ENCODE assay signal across 8 cellular contexts in genomic region chr9:19471737-19472648, GRCh38.
DNase-seq lines count a peak whose midpoint lies in the region; ATAC-seq and TF ChIP-seq lines count a peak whose summit lies in the region.

No MANE protein-coding gene starts in this region.

- H3K4me1 ChIP-seq in SJCRH30 (peaks cover 18% of the 10 kb centered on the region), adipocyte (ENCODE audit: control insufficient read depth, insufficient read depth, low read length) (peaks cover 13% of the 10 kb centered on the region), heart right ventricle (peaks cover 0 to 17% (median 11%) of the 10 kb centered on the region in 9 donors), psoas muscle (no peaks in the 10 kb centered on the region)

- no peak overlapping the region for H3K27ac ChIP-seq in SJCRH30
- H3K27ac ChIP-seq in heart right ventricle = peak overlapping the region in 3 of 10 donors; percentile 6 to 16 (median 12)
- H3K27ac ChIP-seq in psoas muscle = no peak overlapping the region

- peak; percentile 70 to 89 (median 74) for TF ChIP-seq CTCF in heart right ventricle (IDR thresholded peaks at IDR 0.05)
- TF ChIP-seq CTCF in psoas muscle (IDR thresholded peaks at IDR 0.05) = peak; percentile 67

- intact Hi-C loops in heart right ventricle (cut with DNase I) = loop anchor here in 4 of 10 donors (2.0 to 10.0 kb wide), 5 partner anchors 450 to 1145 kb away; no protein-coding TSS in a partner anchor
- intact Hi-C loops in psoas muscle (cut with DNase I) = no loop called here

- H3K36me3 ChIP-seq in SJCRH30 (no peaks in the 10 kb centered on the region), adipocyte (ENCODE audit: control insufficient read depth, insufficient read depth, low read length, severe bottlenecking) (no peaks in the 10 kb centered on the region), heart right ventricle (no peaks in the 10 kb centered on the region), psoas muscle (ENCODE audit: insufficient read depth in 1 of 2, low read depth in 1 of 2) (no peaks in the 10 kb centered on the region)

- H3K4me3 ChIP-seq in SJCRH30 (no peak overlapping the region), adipocyte (ENCODE audit: low read length) (no peak overlapping the region), heart right ventricle (peak overlapping the region in 6 of 10 donors; percentile 6 to 30 (median 26)), psoas muscle (peak overlapping the region; percentile 35)

- WGBS in heart right ventricle, 2 donors = 10 to 13% methylated on average over 18 of the region's 18 CpGs
- 7 to 12% (median 8%) methylated on average over 18 of the region's 18 CpGs for WGBS in psoas muscle, 3 donors

- H3K9me3 ChIP-seq in SJCRH30 (replicated peaks) (no peaks in the 10 kb centered on the region), adipocyte (ENCODE audit: control insufficient read depth, low read length) (no peaks in the 10 kb centered on the region), heart right ventricle (no peaks in the 10 kb centered on the region), psoas muscle (no peaks in the 10 kb centered on the region)

- DNase-seq in EH (ENCODE audit: low read depth) (peak; percentile 59), HuH-7.5 (ENCODE audit: low spot score) (peak; percentile 51), SJCRH30 (peak; percentile 57 to 78), adipocyte (ENCODE audit: low read depth) (peak; percentile 69), heart right ventricle (peak; percentile 54 to 57), psoas muscle (peak; percentile 55 to 65), cortex of kidney (lab: John Stamatoyannopoulos, UW) (no peak)

- ATAC-seq in GM21529 (IDR thresholded peaks at IDR 0.05; ENCODE audit: unreplicated experiment) (peak; percentile 85), heart right ventricle (peak; percentile 49 to 82 (median 68)), psoas muscle (peak; percentile 67 to 86 (median 78))

- H3K27me3 ChIP-seq in SJCRH30 (no peaks in the 10 kb centered on the region), adipocyte (replicated peaks; ENCODE audit: control insufficient read depth, insufficient read depth, low read length) (peaks cover 13% of the 10 kb centered on the region), heart right ventricle (no peaks in the 10 kb centered on the region), psoas muscle (ENCODE audit: insufficient read depth in 3 of 3, low read length in 2 of 3) (no peaks in the 10 kb centered on the region)

- H3K9ac ChIP-seq in adipocyte (ENCODE audit: low read length) = no peak overlapping the region

Comparison
In these comparisons a context has a peak if more than half of its experiments do, and no peak if none do; other contexts are left out.
1. H3K4me3 ChIP-seq: peak in heart right ventricle (6 of 10) and psoas muscle (single experiment); none in SJCRH30 (single experiment) and adipocyte (single experiment).
2. Peak in every context shown above with its lines, with median percentiles within 50 percentile points of each other: ATAC-seq.